Comparison of ENCODE assay signal across 1 cellular context in the genomic region with DNA sequence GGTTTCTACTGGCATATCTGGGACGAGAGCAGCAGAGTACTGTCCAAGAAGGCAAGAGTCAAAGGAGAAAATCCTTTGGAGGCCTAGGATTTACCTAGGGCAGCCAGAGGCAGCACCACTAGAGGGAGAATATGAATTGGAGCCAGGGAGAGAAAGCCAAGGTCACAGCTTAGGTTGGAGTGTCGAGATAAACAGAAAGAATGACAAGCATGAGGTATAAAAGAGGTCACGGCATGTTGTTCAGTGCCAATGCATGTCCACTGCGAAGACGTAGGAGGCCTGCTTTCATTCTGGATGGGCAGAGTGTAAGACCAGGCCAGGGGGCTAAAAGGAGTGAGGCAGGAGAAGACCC.
TF ChIP-seq lines count a peak whose summit lies in the region.

No MANE protein-coding gene starts in this region.

TF ChIP-seq in HepG2, 621 proteins besides CTCF, POLR2A, EP300 and RAD21 (continued from another document and continues in another):
- TF ChIP-seq, protein P1, sequence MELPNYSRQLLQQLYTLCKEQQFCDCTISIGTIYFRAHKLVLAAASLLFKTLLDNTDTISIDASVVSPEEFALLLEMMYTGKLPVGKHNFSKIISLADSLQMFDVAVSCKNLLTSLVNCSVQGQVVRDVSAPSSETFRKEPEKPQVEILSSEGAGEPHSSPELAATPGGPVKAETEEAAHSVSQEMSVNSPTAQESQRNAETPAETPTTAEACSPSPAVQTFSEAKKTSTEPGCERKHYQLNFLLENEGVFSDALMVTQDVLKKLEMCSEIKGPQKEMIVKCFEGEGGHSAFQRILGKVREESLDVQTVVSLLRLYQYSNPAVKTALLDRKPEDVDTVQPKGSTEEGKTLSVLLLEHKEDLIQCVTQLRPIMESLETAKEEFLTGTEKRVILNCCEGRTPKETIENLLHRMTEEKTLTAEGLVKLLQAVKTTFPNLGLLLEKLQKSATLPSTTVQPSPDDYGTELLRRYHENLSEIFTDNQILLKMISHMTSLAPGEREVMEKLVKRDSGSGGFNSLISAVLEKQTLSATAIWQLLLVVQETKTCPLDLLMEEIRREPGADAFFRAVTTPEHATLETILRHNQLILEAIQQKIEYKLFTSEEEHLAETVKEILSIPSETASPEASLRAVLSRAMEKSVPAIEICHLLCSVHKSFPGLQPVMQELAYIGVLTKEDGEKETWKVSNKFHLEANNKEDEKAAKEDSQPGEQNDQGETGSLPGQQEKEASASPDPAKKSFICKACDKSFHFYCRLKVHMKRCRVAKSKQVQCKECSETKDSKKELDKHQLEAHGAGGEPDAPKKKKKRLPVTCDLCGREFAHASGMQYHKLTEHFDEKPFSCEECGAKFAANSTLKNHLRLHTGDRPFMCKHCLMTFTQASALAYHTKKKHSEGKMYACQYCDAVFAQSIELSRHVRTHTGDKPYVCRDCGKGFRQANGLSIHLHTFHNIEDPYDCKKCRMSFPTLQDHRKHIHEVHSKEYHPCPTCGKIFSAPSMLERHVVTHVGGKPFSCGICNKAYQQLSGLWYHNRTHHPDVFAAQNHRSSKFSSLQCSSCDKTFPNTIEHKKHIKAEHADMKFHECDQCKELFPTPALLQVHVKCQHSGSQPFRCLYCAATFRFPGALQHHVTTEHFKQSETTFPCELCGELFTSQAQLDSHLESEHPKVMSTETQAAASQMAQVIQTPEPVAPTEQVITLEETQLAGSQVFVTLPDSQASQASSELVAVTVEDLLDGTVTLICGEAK (IDR thresholded peaks at IDR 0.05): no peak
- TF ChIP-seq, protein P1 (CRISPR knock-in tag; IDR thresholded peaks at IDR 0.05): no peak
- TF ChIP-seq SIX1 (CRISPR knock-in tag; IDR thresholded peaks at IDR 0.05; ENCODE audit: borderline replicate concordance): no peak
- TF ChIP-seq, protein P2, sequence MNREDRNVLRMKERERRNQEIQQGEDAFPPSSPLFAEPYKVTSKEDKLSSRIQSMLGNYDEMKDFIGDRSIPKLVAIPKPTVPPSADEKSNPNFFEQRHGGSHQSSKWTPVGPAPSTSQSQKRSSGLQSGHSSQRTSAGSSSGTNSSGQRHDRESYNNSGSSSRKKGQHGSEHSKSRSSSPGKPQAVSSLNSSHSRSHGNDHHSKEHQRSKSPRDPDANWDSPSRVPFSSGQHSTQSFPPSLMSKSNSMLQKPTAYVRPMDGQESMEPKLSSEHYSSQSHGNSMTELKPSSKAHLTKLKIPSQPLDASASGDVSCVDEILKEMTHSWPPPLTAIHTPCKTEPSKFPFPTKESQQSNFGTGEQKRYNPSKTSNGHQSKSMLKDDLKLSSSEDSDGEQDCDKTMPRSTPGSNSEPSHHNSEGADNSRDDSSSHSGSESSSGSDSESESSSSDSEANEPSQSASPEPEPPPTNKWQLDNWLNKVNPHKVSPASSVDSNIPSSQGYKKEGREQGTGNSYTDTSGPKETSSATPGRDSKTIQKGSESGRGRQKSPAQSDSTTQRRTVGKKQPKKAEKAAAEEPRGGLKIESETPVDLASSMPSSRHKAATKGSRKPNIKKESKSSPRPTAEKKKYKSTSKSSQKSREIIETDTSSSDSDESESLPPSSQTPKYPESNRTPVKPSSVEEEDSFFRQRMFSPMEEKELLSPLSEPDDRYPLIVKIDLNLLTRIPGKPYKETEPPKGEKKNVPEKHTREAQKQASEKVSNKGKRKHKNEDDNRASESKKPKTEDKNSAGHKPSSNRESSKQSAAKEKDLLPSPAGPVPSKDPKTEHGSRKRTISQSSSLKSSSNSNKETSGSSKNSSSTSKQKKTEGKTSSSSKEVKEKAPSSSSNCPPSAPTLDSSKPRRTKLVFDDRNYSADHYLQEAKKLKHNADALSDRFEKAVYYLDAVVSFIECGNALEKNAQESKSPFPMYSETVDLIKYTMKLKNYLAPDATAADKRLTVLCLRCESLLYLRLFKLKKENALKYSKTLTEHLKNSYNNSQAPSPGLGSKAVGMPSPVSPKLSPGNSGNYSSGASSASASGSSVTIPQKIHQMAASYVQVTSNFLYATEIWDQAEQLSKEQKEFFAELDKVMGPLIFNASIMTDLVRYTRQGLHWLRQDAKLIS (CRISPR knock-in tag; IDR thresholded peaks at IDR 0.05): no peak
- no peak for TF ChIP-seq ZNF577 (CRISPR knock-in tag; IDR thresholded peaks at IDR 0.05; ENCODE audit: borderline replicate concordance, low read depth)
- TF ChIP-seq EHMT2 (IDR thresholded peaks at IDR 0.05; ENCODE audit: borderline replicate concordance, low read depth, low read length): no peak
- TF ChIP-seq, protein P3, sequence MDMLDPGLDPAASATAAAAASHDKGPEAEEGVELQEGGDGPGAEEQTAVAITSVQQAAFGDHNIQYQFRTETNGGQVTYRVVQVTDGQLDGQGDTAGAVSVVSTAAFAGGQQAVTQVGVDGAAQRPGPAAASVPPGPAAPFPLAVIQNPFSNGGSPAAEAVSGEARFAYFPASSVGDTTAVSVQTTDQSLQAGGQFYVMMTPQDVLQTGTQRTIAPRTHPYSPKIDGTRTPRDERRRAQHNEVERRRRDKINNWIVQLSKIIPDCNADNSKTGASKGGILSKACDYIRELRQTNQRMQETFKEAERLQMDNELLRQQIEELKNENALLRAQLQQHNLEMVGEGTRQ (IDR thresholded peaks at IDR 0.05; ENCODE audit: low read depth, low read length): no peak
- TF ChIP-seq, protein P3 (CRISPR knock-in tag; IDR thresholded peaks at IDR 0.05; ENCODE audit: borderline replicate concordance): no peak
- no peak for TF ChIP-seq TSC22D2 (CRISPR knock-in tag; IDR thresholded peaks at IDR 0.05; ENCODE audit: borderline replicate concordance)
- no peak for TF ChIP-seq ERF (CRISPR knock-in tag; IDR thresholded peaks at IDR 0.05)
- TF ChIP-seq, protein P4, sequence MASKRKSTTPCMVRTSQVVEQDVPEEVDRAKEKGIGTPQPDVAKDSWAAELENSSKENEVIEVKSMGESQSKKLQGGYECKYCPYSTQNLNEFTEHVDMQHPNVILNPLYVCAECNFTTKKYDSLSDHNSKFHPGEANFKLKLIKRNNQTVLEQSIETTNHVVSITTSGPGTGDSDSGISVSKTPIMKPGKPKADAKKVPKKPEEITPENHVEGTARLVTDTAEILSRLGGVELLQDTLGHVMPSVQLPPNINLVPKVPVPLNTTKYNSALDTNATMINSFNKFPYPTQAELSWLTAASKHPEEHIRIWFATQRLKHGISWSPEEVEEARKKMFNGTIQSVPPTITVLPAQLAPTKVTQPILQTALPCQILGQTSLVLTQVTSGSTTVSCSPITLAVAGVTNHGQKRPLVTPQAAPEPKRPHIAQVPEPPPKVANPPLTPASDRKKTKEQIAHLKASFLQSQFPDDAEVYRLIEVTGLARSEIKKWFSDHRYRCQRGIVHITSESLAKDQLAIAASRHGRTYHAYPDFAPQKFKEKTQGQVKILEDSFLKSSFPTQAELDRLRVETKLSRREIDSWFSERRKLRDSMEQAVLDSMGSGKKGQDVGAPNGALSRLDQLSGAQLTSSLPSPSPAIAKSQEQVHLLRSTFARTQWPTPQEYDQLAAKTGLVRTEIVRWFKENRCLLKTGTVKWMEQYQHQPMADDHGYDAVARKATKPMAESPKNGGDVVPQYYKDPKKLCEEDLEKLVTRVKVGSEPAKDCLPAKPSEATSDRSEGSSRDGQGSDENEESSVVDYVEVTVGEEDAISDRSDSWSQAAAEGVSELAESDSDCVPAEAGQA (IDR thresholded peaks at IDR 0.05; ENCODE audit: low read depth): no peak
- TF ChIP-seq, protein P4 (CRISPR knock-in tag; IDR thresholded peaks at IDR 0.05; ENCODE audit: borderline replicate concordance): no peak
- TF ChIP-seq NCOA2 (CRISPR knock-in tag; IDR thresholded peaks at IDR 0.05): no peak
- TF ChIP-seq CBX1 (IDR thresholded peaks at IDR 0.05; ENCODE audit: low read depth): no peak
- no peak for TF ChIP-seq FIP1L1 (IDR thresholded peaks at IDR 0.05; ENCODE audit: borderline replicate concordance, insufficient read depth, low read depth, low read length)
- TF ChIP-seq STAG1 (CRISPR knock-in tag; IDR thresholded peaks at IDR 0.05): peak; percentile 48
- peak; percentile 58 for TF ChIP-seq TGIF2 (CRISPR knock-in tag; IDR thresholded peaks at IDR 0.05)
- TF ChIP-seq, protein P5, sequence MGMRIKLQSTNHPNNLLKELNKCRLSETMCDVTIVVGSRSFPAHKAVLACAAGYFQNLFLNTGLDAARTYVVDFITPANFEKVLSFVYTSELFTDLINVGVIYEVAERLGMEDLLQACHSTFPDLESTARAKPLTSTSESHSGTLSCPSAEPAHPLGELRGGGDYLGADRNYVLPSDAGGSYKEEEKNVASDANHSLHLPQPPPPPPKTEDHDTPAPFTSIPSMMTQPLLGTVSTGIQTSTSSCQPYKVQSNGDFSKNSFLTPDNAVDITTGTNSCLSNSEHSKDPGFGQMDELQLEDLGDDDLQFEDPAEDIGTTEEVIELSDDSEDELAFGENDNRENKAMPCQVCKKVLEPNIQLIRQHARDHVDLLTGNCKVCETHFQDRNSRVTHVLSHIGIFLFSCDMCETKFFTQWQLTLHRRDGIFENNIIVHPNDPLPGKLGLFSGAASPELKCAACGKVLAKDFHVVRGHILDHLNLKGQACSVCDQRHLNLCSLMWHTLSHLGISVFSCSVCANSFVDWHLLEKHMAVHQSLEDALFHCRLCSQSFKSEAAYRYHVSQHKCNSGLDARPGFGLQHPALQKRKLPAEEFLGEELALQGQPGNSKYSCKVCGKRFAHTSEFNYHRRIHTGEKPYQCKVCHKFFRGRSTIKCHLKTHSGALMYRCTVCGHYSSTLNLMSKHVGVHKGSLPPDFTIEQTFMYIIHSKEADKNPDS (CRISPR knock-in tag; IDR thresholded peaks at IDR 0.05): no peak
- TF ChIP-seq SALL1 (CRISPR knock-in tag; IDR thresholded peaks at IDR 0.05): peak; percentile 18; the same call in 1 of the 2 replicates
- TF ChIP-seq CENPX (CRISPR knock-in tag; IDR thresholded peaks at IDR 0.05): no peak
- TF ChIP-seq, protein P6, sequence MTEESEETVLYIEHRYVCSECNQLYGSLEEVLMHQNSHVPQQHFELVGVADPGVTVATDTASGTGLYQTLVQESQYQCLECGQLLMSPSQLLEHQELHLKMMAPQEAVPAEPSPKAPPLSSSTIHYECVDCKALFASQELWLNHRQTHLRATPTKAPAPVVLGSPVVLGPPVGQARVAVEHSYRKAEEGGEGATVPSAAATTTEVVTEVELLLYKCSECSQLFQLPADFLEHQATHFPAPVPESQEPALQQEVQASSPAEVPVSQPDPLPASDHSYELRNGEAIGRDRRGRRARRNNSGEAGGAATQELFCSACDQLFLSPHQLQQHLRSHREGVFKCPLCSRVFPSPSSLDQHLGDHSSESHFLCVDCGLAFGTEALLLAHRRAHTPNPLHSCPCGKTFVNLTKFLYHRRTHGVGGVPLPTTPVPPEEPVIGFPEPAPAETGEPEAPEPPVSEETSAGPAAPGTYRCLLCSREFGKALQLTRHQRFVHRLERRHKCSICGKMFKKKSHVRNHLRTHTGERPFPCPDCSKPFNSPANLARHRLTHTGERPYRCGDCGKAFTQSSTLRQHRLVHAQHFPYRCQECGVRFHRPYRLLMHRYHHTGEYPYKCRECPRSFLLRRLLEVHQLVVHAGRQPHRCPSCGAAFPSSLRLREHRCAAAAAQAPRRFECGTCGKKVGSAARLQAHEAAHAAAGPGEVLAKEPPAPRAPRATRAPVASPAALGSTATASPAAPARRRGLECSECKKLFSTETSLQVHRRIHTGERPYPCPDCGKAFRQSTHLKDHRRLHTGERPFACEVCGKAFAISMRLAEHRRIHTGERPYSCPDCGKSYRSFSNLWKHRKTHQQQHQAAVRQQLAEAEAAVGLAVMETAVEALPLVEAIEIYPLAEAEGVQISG (CRISPR knock-in tag; IDR thresholded peaks at IDR 0.05): no peak
- TF ChIP-seq ZNF7 (CRISPR knock-in tag; IDR thresholded peaks at IDR 0.05): 0 out of 2 replicates have a peak, but pooled peaks have one; percentile 12
- no peak for TF ChIP-seq ONECUT2 (CRISPR knock-in tag; IDR thresholded peaks at IDR 0.05)
- TF ChIP-seq ZSCAN31 (CRISPR knock-in tag; IDR thresholded peaks at IDR 0.05; ENCODE audit: low read depth): no peak
- TF ChIP-seq ZSCAN30 (CRISPR knock-in tag; IDR thresholded peaks at IDR 0.05): no peak
- no peak for TF ChIP-seq NFRKB (IDR thresholded peaks at IDR 0.05)
- TF ChIP-seq ZNF644 (CRISPR knock-in tag; IDR thresholded peaks at IDR 0.05; ENCODE audit: low read depth): 0 out of 2 replicates have a peak, but pooled peaks have one; percentile 8
